In genomic region chr1:183635606-183636333, GRCh38 we compare ENCODE assay signal across 8 cellular contexts. TPM values are rescaled to one million over a fixed set of nuclear protein-coding genes. Genes with fewer than 3 reads are reported as not detected.
A peak's percentile ranks its signal among the peaks of the same experiment; 100 is the strongest.
DNase-seq lines count a peak whose midpoint lies in the region; ATAC-seq and TF ChIP-seq lines count a peak whose summit lies in the region.

Gene ARPC5, minus strand, starts transcription at chr1:183635783. Its CDS starts 124 bp downstream, at chr1:183635659.

- peaks cover 10% of the 10 kb centered on the region for H4K20me1 ChIP-seq in DOHH2 (ENCODE audit: control insufficient read depth, insufficient read depth, low read depth, low read length)

- H3K36me3 Mint-ChIP-seq in activated T-helper 2 cell treated with anti-CD3 and anti-CD28 coated beads, Interferon-gamma antibody, Interleukin-2, Interleukin-4, amounts not matched to agents 10 μg/mL and 5 μg/mL and 100 μg/mL, durations not matched to agents 14 hours and 24 hours and 36 hours (ENCODE audit: low read depth) = peaks cover 27% of the 10 kb centered on the region
- H3K36me3 Mint-ChIP-seq in natural killer cell = no peaks in the 10 kb centered on the region

- H3F3A ChIP-seq in DOHH2 (ENCODE audit: control insufficient read depth, insufficient read depth) = peaks cover 11% of the 10 kb centered on the region

- DNase-seq in GOT3 (lab: John Stamatoyannopoulos, UW) (peak; percentile 90), LoVo (ENCODE audit: low spot score) (peak; percentile 97), RWPE2 (ENCODE audit: low spot score) (peak; percentile 94), fibroblast of mammary gland (ENCODE audit: low read depth) (peak; percentile 96), natural killer cell (peak; percentile 89)
- peak; percentile 96 for DNase-seq in activated T-helper 2 cell treated with anti-CD3 and anti-CD28 coated beads, Interferon-gamma antibody, Interleukin-2, Interleukin-4, amounts not matched to agents 10 μg/mL and 5 μg/mL and 100 μg/mL, durations not matched to agents 14 hours and 24 hours and 36 hours (ENCODE audit: low spot score)
- DNase-seq in stimulated activated naive CD4-positive, alpha-beta T cell treated with Interleukin-2 at 50 U/mL for 16 hours (lab: John Stamatoyannopoulos, UW) = peak; percentile 96

- ATAC-seq in RWPE2 (ENCODE audit: low read depth) (peak; percentile 89), natural killer cell (peak; percentile 83 to 93 (median 86))

- H3K79me2 ChIP-seq in DOHH2 (ENCODE audit: control insufficient read depth, low read length) = peaks cover 46% of the 10 kb centered on the region

- H3K9me3 ChIP-seq in DOHH2 (ENCODE audit: control insufficient read depth, insufficient read depth, low read length) = no peaks in the 10 kb centered on the region
- H3K9me3 ChIP-seq in RWPE2 (ENCODE audit: severe bottlenecking) = no peaks in the 10 kb centered on the region

- peak within 1 kb of the TSS; percentile 74 for H3K27ac ChIP-seq in DOHH2 (ENCODE audit: low read depth, low read length)
- peak within 1 kb of the TSS; percentile 79 for H3K27ac ChIP-seq in RWPE2 (ENCODE audit: poor library complexity, severe bottlenecking)

- peaks cover 22% of the 10 kb centered on the region for H3K27me3 ChIP-seq in DOHH2 (ENCODE audit: control insufficient read depth, low read length)
- no peaks in the 10 kb centered on the region for H3K27me3 ChIP-seq in RWPE2 (ENCODE audit: insufficient read depth, poor library complexity, severe bottlenecking)

- H3K4me2 ChIP-seq in DOHH2 (ENCODE audit: low read length) = peak within 1 kb of the TSS; percentile 80

- H3K4me3 Mint-ChIP-seq in activated T-helper 2 cell treated with anti-CD3 and anti-CD28 coated beads, Interferon-gamma antibody, Interleukin-2, Interleukin-4, amounts not matched to agents 10 μg/mL and 5 μg/mL and 100 μg/mL, durations not matched to agents 14 hours and 24 hours and 36 hours (ENCODE audit: low read depth) = peak within 1 kb of the TSS; percentile 100
- H3K4me3 Mint-ChIP-seq in natural killer cell = peak within 1 kb of the TSS; percentile 99

- H3K4me1 ChIP-seq in DOHH2 (ENCODE audit: control insufficient read depth, low read length) (peaks cover 35% of the 10 kb centered on the region), RWPE2 (ENCODE audit: insufficient read depth, poor library complexity, severe bottlenecking) (peaks cover 18% of the 10 kb centered on the region)

- H3K36me3 ChIP-seq in DOHH2 (ENCODE audit: control insufficient read depth, low read length) (peaks cover 29% of the 10 kb centered on the region), RWPE2 (ENCODE audit: low read depth) (peaks cover 25% of the 10 kb centered on the region)

- H3K9me2 ChIP-seq in DOHH2 (replicated peaks; ENCODE audit: control insufficient read depth, low read length) = no peaks in the 10 kb centered on the region

- H3K4me3 ChIP-seq in DOHH2 (ENCODE audit: low read length) (peak within 1 kb of the TSS; percentile 92), RWPE2 (ENCODE audit: severe bottlenecking) (peak within 1 kb of the TSS; percentile 64), fibroblast of mammary gland (ENCODE audit: control insufficient read depth, low read depth, low read length) (peak within 1 kb of the TSS; percentile 85)

- TF ChIP-seq CTCF in DOHH2 (IDR thresholded peaks at IDR 0.05; ENCODE audit: low read depth, low read length, poor library complexity, severe bottlenecking) (no peak), RWPE2 (IDR thresholded peaks at IDR 0.05; ENCODE audit: poor library complexity, severe bottlenecking) (no peak), fibroblast of mammary gland (conservative IDR thresholded peaks at IDR 0.05; ENCODE audit: control insufficient read depth, insufficient read depth, low read depth, low read length) (no peak), natural killer cell (IDR thresholded peaks at IDR 0.05) (no peak)

- H3K9me3 Mint-ChIP-seq in activated T-helper 2 cell treated with anti-CD3 and anti-CD28 coated beads, Interferon-gamma antibody, Interleukin-2, Interleukin-4, amounts not matched to agents 10 μg/mL and 5 μg/mL and 100 μg/mL, durations not matched to agents 14 hours and 24 hours and 36 hours = no peaks in the 10 kb centered on the region
- no peaks in the 10 kb centered on the region for H3K9me3 Mint-ChIP-seq in natural killer cell

- peak within 1 kb of the TSS; percentile 100 for H3K27ac Mint-ChIP-seq in activated T-helper 2 cell treated with anti-CD3 and anti-CD28 coated beads, Interferon-gamma antibody, Interleukin-2, Interleukin-4, amounts not matched to agents 10 μg/mL and 5 μg/mL and 100 μg/mL, durations not matched to agents 14 hours and 24 hours and 36 hours
- H3K27ac Mint-ChIP-seq in natural killer cell = peak within 1 kb of the TSS; percentile 92 to 99

- H3K27me3 Mint-ChIP-seq in activated T-helper 2 cell treated with anti-CD3 and anti-CD28 coated beads, Interferon-gamma antibody, Interleukin-2, Interleukin-4, amounts not matched to agents 10 μg/mL and 5 μg/mL and 100 μg/mL, durations not matched to agents 14 hours and 24 hours and 36 hours (ENCODE audit: low read depth) = peaks cover 11% of the 10 kb centered on the region
- peaks cover 0 to 7% of the 10 kb centered on the region in 2 donors for H3K27me3 Mint-ChIP-seq in natural killer cell (ENCODE audit: low read depth in 2 of 2)

- intact Hi-C loops in activated T-helper 2 cell treated with anti-CD3 and anti-CD28 coated beads, Interferon-gamma antibody, Interleukin-2, Interleukin-4, amounts not matched to agents 10 μg/mL and 5 μg/mL and 100 μg/mL, durations not matched to agents 14 hours and 24 hours and 36 hours (cut with micrococcal nuclease) = loop anchor here (1.0 to 10.0 kb wide), 10 partner anchors 164 to 1119 kb away; partner anchors contain the start of genes C1orf21, COLGALT2, EDEM3 and TSEN15
- intact Hi-C loops in natural killer cell (cut with micrococcal nuclease) = loop anchor here (2.0 kb wide), 1 partner anchor 165 kb away; no protein-coding TSS in a partner anchor

- H3K4me1 Mint-ChIP-seq in activated T-helper 2 cell treated with anti-CD3 and anti-CD28 coated beads, Interferon-gamma antibody, Interleukin-2, Interleukin-4, amounts not matched to agents 10 μg/mL and 5 μg/mL and 100 μg/mL, durations not matched to agents 14 hours and 24 hours and 36 hours (ENCODE audit: low read depth) = peaks cover 34% of the 10 kb centered on the region
- H3K4me1 Mint-ChIP-seq in natural killer cell = peaks cover 40 to 47% of the 10 kb centered on the region in 2 donors

RNA-seq across cellular contexts. Expression of gene ARPC5, which starts in this region (rescaled TPM):
- total RNA-seq in activated T-helper 2 cell treated with anti-CD3 and anti-CD28 coated beads, Interferon-gamma antibody, Interleukin-2, Interleukin-4, amounts not matched to agents 10 μg/mL and 5 μg/mL and 100 μg/mL, durations not matched to agents 14 hours and 24 hours and 36 hours = 160 and 169 TPM in 2 replicates
- total RNA-seq in natural killer cell = 100 to 1,000 TPM; 103 to 120 (median 113) TPM

Comparison
In these comparisons a context has a peak if more than half of its experiments do, and no peak if none do; other contexts are left out.
1. Peak in every context shown above with its lines: DNase-seq, ATAC-seq, H3K4me3 ChIP-seq and H3K27ac ChIP-seq.